Comparison of ENCODE assay signal across 9 cellular contexts in the genomic region with DNA sequence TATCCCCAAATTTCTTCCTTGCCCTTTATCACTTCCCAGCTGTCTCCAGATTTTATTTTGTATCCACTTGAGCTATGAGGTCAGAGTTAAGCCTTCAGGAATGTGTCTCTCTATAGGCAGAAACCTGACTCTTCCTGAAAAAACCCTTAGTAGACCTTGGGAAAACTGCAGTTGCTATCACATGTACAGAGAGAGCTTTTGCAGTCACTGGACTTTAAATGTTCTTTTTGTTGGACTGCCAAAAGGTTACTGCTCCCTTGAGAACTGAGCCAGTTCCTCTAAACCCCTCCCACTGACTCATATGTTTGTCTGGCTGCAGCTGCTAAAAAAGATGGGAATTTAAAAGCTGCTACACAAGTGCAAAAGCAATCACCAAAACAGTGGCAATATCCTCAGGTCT.
A peak's percentile ranks its signal among the peaks of the same experiment; 100 is the strongest.
DNase-seq lines count a peak whose midpoint lies in the region; ATAC-seq and TF ChIP-seq lines count a peak whose summit lies in the region.
"Had no signal": no experiment of that assay in that cellular context is flagged by ENCODE, and none has a peak within 500 bp of the region (broad histone marks: within the 10 kb centered on the region; RNA-seq: fewer than 3 reads in every experiment).

No MANE protein-coding gene starts in this region.

- TF ChIP-seq CTCF in nephron progenitor cell (IDR thresholded peaks at IDR 0.05), result no peak

- H3K9me3 Mint-ChIP-seq in nephron progenitor cell, result no peaks in the 10 kb centered on the region
- H3K9me3 Mint-ChIP-seq: activated naive CD8-positive, alpha-beta T cell treated with anti-CD3 and anti-CD28 coated beads, Interleukin-2, amount 10 ng/mL, durations not matched to agents 7 days and 5 days had no signal

- H3K27me3 Mint-ChIP-seq in nephron progenitor cell (ENCODE audit: low read depth, poor library complexity), result no peaks in the 10 kb centered on the region

- ATAC-seq in HG03520 (IDR thresholded peaks at IDR 0.05; ENCODE audit: unreplicated experiment) (no peak), GM18867 (IDR thresholded peaks at IDR 0.05; ENCODE audit: unreplicated experiment) (no peak)

- peak; percentile 2 for DNase-seq in COLO668 (lab: John Stamatoyannopoulos, UW; ENCODE audit: unreplicated experiment)
- DNase-seq in NCI-H2171 treated with DMSO at 0.1 percent for 48 hours (lab: John Stamatoyannopoulos, UW), result peak; percentile 88
- peak; percentile 57 for DNase-seq in epidermal melanocyte (ENCODE audit: insufficient read length, low spot score)
- DNase-seq in nephron progenitor cell, result peak; percentile 27
- DNase-seq in stimulated activated CD4-positive, alpha-beta T cell treated with anti-CD3 and anti-CD28 coated beads, Interleukin-2, amount 100 ng/mL, for 48 hours, result no peak
- no peak for DNase-seq in OCI-M2 (lab: John Stamatoyannopoulos, UW; ENCODE audit: unreplicated experiment)
- DNase-seq: activated naive CD8-positive, alpha-beta T cell treated with anti-CD3 and anti-CD28 coated beads, Interleukin-2, amount 10 ng/mL, durations not matched to agents 7 days and 5 days had no signal

- H3K27ac Mint-ChIP-seq in nephron progenitor cell, result peak overlapping the region; percentile 78
- H3K27ac Mint-ChIP-seq: activated naive CD8-positive, alpha-beta T cell treated with anti-CD3 and anti-CD28 coated beads, Interleukin-2, amount 10 ng/mL, durations not matched to agents 7 days and 5 days had no signal

- H3K4me3 Mint-ChIP-seq in nephron progenitor cell, result peak overlapping the region; percentile 8
- H3K4me3 Mint-ChIP-seq: activated naive CD8-positive, alpha-beta T cell treated with anti-CD3 and anti-CD28 coated beads, Interleukin-2, amount 10 ng/mL, durations not matched to agents 7 days and 5 days had no signal

- no peaks in the 10 kb centered on the region for H3K36me3 Mint-ChIP-seq in nephron progenitor cell (ENCODE audit: low read depth)
- H3K36me3 Mint-ChIP-seq: activated naive CD8-positive, alpha-beta T cell treated with anti-CD3 and anti-CD28 coated beads, Interleukin-2, amount 10 ng/mL, durations not matched to agents 7 days and 5 days had no signal

- peaks cover 49% of the 10 kb centered on the region for H3K4me1 Mint-ChIP-seq in nephron progenitor cell
- H3K4me1 Mint-ChIP-seq: activated naive CD8-positive, alpha-beta T cell treated with anti-CD3 and anti-CD28 coated beads, Interleukin-2, amount 10 ng/mL, durations not matched to agents 7 days and 5 days had no signal

Comparison
In these comparisons a context has a peak if more than half of its experiments do, and no peak if none do; other contexts are left out.
1. DNase-seq: peak in COLO668 (single experiment), NCI-H2171 treated with DMSO at 0.1 percent for 48 hours (single experiment), epidermal melanocyte (single experiment) and nephron progenitor cell (single experiment); none in stimulated activated CD4-positive, alpha-beta T cell treated with anti-CD3 and anti-CD28 coated beads, Interleukin-2, amount 100 ng/mL, for 48 hours (0 of 2) and OCI-M2 (single experiment).